1 cellular context compared by ENCODE assay signal in genomic region chr14:37587881-37588666, GRCh38.
TF ChIP-seq lines count a peak whose summit lies in the region.

No MANE protein-coding gene starts in this region.

TF ChIP-seq in HepG2, 621 proteins besides CTCF, POLR2A, EP300 and RAD21 (continued from another document and continues in another):
- TF ChIP-seq RERE (CRISPR knock-in tag; IDR thresholded peaks at IDR 0.05; ENCODE audit: low read depth): no peak
- no peak for TF ChIP-seq TIGD3 (CRISPR knock-in tag; IDR thresholded peaks at IDR 0.05; ENCODE audit: borderline replicate concordance)
- no peak for TF ChIP-seq MAX (IDR thresholded peaks at IDR 0.05)
- no peak for TF ChIP-seq GMEB2 (CRISPR knock-in tag; IDR thresholded peaks at IDR 0.05; ENCODE audit: low read depth)
- TF ChIP-seq THAP8 (CRISPR knock-in tag; IDR thresholded peaks at IDR 0.05; ENCODE audit: borderline replicate concordance): 0 out of 2 replicates have a peak, but pooled peaks have one; percentile 77
- no peak for TF ChIP-seq ZNF841 (CRISPR knock-in tag; IDR thresholded peaks at IDR 0.05; ENCODE audit: borderline replicate concordance)
- TF ChIP-seq ATF6 (CRISPR knock-in tag; conservative IDR thresholded peaks at IDR 0.05): no peak; the same call in 1 of the 2 replicates
- peak; percentile 26; the same call in 1 of the 2 replicates for TF ChIP-seq HMG20A (CRISPR knock-in tag; IDR thresholded peaks at IDR 0.05; ENCODE audit: borderline replicate concordance)
- TF ChIP-seq HDAC1 (CRISPR knock-in tag; IDR thresholded peaks at IDR 0.05): peak; percentile 80
- TF ChIP-seq NR2F1 (CRISPR knock-in tag; IDR thresholded peaks at IDR 0.05): 0 out of 4 replicates have a peak, but pooled peaks of 1 of the 2 experiments have one; percentile 5
- no peak for TF ChIP-seq HOXD1 (CRISPR knock-in tag; IDR thresholded peaks at IDR 0.05)
- no peak for TF ChIP-seq IRF9 (CRISPR knock-in tag; IDR thresholded peaks at IDR 0.05; ENCODE audit: borderline replicate concordance)
- no peak for TF ChIP-seq SIX4 (CRISPR knock-in tag; IDR thresholded peaks at IDR 0.05)
- peak; percentile 66 for TF ChIP-seq ATF3 (CRISPR knock-in tag; IDR thresholded peaks at IDR 0.05)
- no peak for TF ChIP-seq ZNF180 (CRISPR knock-in tag; IDR thresholded peaks at IDR 0.05; ENCODE audit: borderline replicate concordance, low read depth)
- TF ChIP-seq ZBTB44 (CRISPR knock-in tag; IDR thresholded peaks at IDR 0.05): no peak; the same call in 1 of the 2 replicates
- TF ChIP-seq KDM5A (IDR thresholded peaks at IDR 0.05; ENCODE audit: borderline replicate concordance, low read length): peak; percentile 78
- peak; percentile 9 to 79; a peak in 1 of 4 replicates for TF ChIP-seq KLF16 (CRISPR knock-in tag; IDR thresholded peaks at IDR 0.05)
- no peak for TF ChIP-seq ZNF282 (IDR thresholded peaks at IDR 0.05; ENCODE audit: partially characterized antibody)
- TF ChIP-seq ZNF780A (CRISPR knock-in tag; IDR thresholded peaks at IDR 0.05): no peak
- 0 out of 2 replicates have a peak, but pooled peaks have one; percentile 26 for TF ChIP-seq YEATS2 (CRISPR knock-in tag; IDR thresholded peaks at IDR 0.05; ENCODE audit: borderline replicate concordance)
- peak; percentile 33; the same call in 1 of the 2 replicates for TF ChIP-seq PAXIP1 (CRISPR knock-in tag; conservative IDR thresholded peaks at IDR 0.05)
- 0 out of 2 replicates have a peak, but pooled peaks have one; percentile 54 for TF ChIP-seq SMAD9 (CRISPR knock-in tag; IDR thresholded peaks at IDR 0.05)
- 0 out of 2 replicates have a peak, but pooled peaks have one; percentile 41 for TF ChIP-seq HIC2 (CRISPR knock-in tag; IDR thresholded peaks at IDR 0.05; ENCODE audit: low read depth)
- peak; percentile 89 for TF ChIP-seq KDM3A (CRISPR knock-in tag; IDR thresholded peaks at IDR 0.05; ENCODE audit: low read depth)
- peak; percentile 21; the same call in 1 of the 2 replicates for TF ChIP-seq ZMAT5 (CRISPR knock-in tag; IDR thresholded peaks at IDR 0.05; ENCODE audit: borderline replicate concordance, low read depth)
- no peak; the same call in 1 of the 2 replicates for TF ChIP-seq RBAK (CRISPR knock-in tag; IDR thresholded peaks at IDR 0.05)
- TF ChIP-seq HMGXB4 (CRISPR knock-in tag; IDR thresholded peaks at IDR 0.05; ENCODE audit: borderline replicate concordance in 1 of 2, low read depth in 1 of 2): peak; percentile 76 to 80
- TF ChIP-seq MAFG (CRISPR knock-in tag; IDR thresholded peaks at IDR 0.05): 0 out of 2 replicates have a peak, but pooled peaks have one; percentile 50
- no peak for TF ChIP-seq ZNF224 (CRISPR knock-in tag; IDR thresholded peaks at IDR 0.05)
- no peak for TF ChIP-seq U2AF2 (IDR thresholded peaks at IDR 0.05; ENCODE audit: low read depth, low read length)
